ENCODE assay signal across 18 cellular contexts in genomic region chr16:50079741-50080140, GRCh38.
"Had no signal": no experiment of that assay in that cellular context is flagged by ENCODE, and none has a peak within 500 bp of the region (broad histone marks: within the 10 kb centered on the region; RNA-seq: fewer than 3 reads in every experiment).

No MANE protein-coding gene starts in this region.

- H3K4me3 ChIP-seq: left lung, sigmoid colon, smooth muscle cell, transverse colon had no signal

- H3K27ac ChIP-seq: left lung, sigmoid colon, transverse colon had no signal

- ATAC-seq: activated CD8-positive, alpha-beta memory T cell treated with anti-CD3 and anti-CD28 coated beads, Interleukin-2, amount 10 ng/mL, durations not matched to agents 7 days and 5 days; activated CD8-positive, alpha-beta T cell treated with anti-CD3 and anti-CD28 coated beads for 36 hours; activated T-helper 17 cell treated with anti-CD3 and anti-CD28 coated beads, Interleukin-2, amount 50 U/mL, for 72 hours; left lung; natural killer cell; stimulated activated naive B cell treated with anti-CD40 and anti-IgM and Interleukin-4, amounts not matched to agents 10 μg/mL and 1 μg/mL and 100 μg/mL, for 72 hours had no signal

- H3K27me3 ChIP-seq: left lung, sigmoid colon, transverse colon had no signal

- FAIRE-seq: colon, urothelium cell line had no signal

- DNase-seq: activated CD4-positive, alpha-beta T cell treated with anti-CD3 and anti-CD28 coated beads, Interleukin-2, amount 10 ng/mL, durations not matched to agents 24 days and 14 days; activated CD8-positive, alpha-beta memory T cell treated with anti-CD3 and anti-CD28 coated beads, Interleukin-2, amount 10 ng/mL, durations not matched to agents 7 days and 5 days; activated CD8-positive, alpha-beta T cell treated with anti-CD3 and anti-CD28 coated beads for 36 hours; activated naive CD4-positive, alpha-beta T cell; activated naive CD8-positive, alpha-beta T cell treated with anti-CD3 and anti-CD28 coated beads, Interleukin-2, amount 10 ng/mL, durations not matched to agents 7 days and 5 days; amygdala; central memory CD4-positive, alpha-beta T cell; left lung; natural killer cell; retina; sigmoid colon; stimulated activated CD4-positive, alpha-beta T cell treated with anti-CD3 and anti-CD28 coated beads, Interleukin-15, amount 100 ng/mL, for 24 hours; stimulated activated naive B cell treated with anti-CD40 and anti-IgM and Interleukin-4, amounts not matched to agents 10 μg/mL and 1 μg/mL and 100 μg/mL, for 72 hours; transverse colon had no signal
